In the genomic region with DNA sequence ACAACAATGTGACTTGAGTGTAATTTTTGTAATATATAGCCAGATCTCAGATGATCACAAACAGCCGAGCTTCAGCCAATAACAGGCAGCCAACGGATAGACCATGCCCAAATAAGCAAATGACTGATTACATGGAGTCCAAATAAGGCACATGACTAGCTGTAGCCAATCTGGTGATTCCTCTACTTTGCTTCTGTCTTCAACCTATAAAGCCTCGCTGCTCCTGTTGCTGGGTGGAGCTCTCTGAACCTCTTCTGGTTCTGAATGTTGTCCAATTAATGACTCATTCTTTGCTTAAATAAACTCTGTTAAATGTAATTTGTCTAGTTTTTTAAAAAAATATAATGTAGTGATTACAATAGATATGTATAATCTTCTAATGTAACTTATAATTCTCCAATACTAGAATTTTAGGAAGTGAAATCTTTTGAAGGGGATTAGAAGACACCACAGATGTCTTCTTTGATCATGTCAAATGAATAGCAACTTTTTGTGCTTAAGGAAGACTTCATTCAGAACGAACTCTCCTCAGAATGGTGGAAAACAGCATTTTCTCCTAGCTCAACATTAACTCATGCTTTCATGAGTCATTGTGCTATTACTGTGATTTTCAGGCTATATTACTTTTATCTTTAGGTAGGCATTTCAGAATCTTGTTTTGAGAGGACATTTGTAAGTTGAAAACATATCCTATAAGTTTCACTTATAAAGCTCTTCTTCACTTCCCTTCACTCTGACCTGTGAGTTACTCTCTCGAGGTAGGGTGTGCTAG, we compare ENCODE assay signal across 1 cellular context.
TF ChIP-seq lines count a peak whose summit lies in the region.

No MANE protein-coding gene starts in this region.

TF ChIP-seq in WTC11, 78 proteins besides CTCF, POLR2A, EP300 and RAD21 (continued from another document):
- TF ChIP-seq ZNF425 (CRISPR knock-in tag; conservative IDR thresholded peaks at IDR 0.05) (no peak), AR (CRISPR knock-in tag; IDR thresholded peaks at IDR 0.05) (no peak), ZNF263 (CRISPR knock-in tag; IDR thresholded peaks at IDR 0.05; ENCODE audit: low read depth) (no peak), FOXP1 (CRISPR knock-in tag; IDR thresholded peaks at IDR 0.05; ENCODE audit: borderline replicate concordance) (no peak), FOXJ3 (CRISPR knock-in tag; IDR thresholded peaks at IDR 0.05; ENCODE audit: borderline replicate concordance) (no peak)
- TF ChIP-seq, protein P1, sequence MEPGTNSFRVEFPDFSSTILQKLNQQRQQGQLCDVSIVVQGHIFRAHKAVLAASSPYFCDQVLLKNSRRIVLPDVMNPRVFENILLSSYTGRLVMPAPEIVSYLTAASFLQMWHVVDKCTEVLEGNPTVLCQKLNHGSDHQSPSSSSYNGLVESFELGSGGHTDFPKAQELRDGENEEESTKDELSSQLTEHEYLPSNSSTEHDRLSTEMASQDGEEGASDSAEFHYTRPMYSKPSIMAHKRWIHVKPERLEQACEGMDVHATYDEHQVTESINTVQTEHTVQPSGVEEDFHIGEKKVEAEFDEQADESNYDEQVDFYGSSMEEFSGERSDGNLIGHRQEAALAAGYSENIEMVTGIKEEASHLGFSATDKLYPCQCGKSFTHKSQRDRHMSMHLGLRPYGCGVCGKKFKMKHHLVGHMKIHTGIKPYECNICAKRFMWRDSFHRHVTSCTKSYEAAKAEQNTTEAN (CRISPR knock-in tag; IDR thresholded peaks at IDR 0.05) = no peak
- TF ChIP-seq, protein P2, sequence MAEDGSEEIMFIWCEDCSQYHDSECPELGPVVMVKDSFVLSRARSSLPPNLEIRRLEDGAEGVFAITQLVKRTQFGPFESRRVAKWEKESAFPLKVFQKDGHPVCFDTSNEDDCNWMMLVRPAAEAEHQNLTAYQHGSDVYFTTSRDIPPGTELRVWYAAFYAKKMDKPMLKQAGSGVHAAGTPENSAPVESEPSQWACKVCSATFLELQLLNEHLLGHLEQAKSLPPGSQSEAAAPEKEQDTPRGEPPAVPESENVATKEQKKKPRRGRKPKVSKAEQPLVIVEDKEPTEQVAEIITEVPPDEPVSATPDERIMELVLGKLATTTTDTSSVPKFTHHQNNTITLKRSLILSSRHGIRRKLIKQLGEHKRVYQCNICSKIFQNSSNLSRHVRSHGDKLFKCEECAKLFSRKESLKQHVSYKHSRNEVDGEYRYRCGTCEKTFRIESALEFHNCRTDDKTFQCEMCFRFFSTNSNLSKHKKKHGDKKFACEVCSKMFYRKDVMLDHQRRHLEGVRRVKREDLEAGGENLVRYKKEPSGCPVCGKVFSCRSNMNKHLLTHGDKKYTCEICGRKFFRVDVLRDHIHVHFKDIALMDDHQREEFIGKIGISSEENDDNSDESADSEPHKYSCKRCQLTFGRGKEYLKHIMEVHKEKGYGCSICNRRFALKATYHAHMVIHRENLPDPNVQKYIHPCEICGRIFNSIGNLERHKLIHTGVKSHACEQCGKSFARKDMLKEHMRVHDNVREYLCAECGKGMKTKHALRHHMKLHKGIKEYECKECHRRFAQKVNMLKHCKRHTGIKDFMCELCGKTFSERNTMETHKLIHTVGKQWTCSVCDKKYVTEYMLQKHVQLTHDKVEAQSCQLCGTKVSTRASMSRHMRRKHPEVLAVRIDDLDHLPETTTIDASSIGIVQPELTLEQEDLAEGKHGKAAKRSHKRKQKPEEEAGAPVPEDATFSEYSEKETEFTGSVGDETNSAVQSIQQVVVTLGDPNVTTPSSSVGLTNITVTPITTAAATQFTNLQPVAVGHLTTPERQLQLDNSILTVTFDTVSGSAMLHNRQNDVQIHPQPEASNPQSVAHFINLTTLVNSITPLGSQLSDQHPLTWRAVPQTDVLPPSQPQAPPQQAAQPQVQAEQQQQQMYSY (CRISPR knock-in tag; IDR thresholded peaks at IDR 0.05) = no peak
TF ChIP-seq in WTC11: peak in this region for 0.
